Comparison of ENCODE assay signal across 2 cellular contexts in the genomic region with DNA sequence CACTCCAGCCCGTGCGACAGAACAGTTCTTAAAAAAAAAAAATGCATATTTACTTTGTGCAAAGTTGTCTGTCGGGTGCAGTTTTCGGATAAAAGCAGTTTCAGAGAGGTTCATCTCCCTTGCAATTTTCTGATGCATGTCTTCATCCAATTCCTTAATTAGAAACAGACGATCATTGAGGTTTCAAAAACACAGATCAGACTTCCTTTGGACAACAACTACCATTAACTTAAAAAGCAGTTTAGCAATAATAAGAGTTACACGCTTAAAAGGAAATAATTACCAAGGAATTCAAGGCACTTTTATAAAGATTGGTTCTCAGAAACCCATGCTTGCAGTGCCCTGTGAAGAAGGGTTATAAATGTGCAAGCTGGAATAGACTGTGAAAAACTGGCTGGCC.
TF ChIP-seq lines count a peak whose summit lies in the region.

No MANE protein-coding gene starts in this region.

TF ChIP-seq in GM23338, 12 proteins besides CTCF, POLR2A, EP300 and RAD21:
- TF ChIP-seq POLR2AphosphoS5 (IDR thresholded peaks at IDR 0.05; ENCODE audit: low read depth): no peak
- TF ChIP-seq NANOG (IDR thresholded peaks at IDR 0.05; ENCODE audit: borderline replicate concordance): no peak
- no peak for TF ChIP-seq EZH2phosphoT487 (IDR thresholded peaks at IDR 0.05; ENCODE audit: unreplicated experiment)
- TF ChIP-seq ZNF331 (CRISPR knock-in tag; IDR thresholded peaks at IDR 0.05; ENCODE audit: low read depth): no peak
- no peak for TF ChIP-seq ZNF114 (CRISPR knock-in tag; IDR thresholded peaks at IDR 0.05)
- no peak for TF ChIP-seq STAT1 (IDR thresholded peaks at IDR 0.05; ENCODE audit: unreplicated experiment)

TF ChIP-seq in GM12878, 131 proteins besides CTCF, POLR2A, EP300 and RAD21:
- TF ChIP-seq HDAC6 (IDR thresholded peaks at IDR 0.05; ENCODE audit: unreplicated experiment) (no peak), RB1 (IDR thresholded peaks at IDR 0.05; ENCODE audit: borderline replicate concordance) (no peak), NRF1 (conservative IDR thresholded peaks at IDR 0.05; ENCODE audit: low read depth, low read length) (no peak), KLF5 (IDR thresholded peaks at IDR 0.05; ENCODE audit: partially characterized antibody) (no peak), RELA (IDR thresholded peaks at IDR 0.05; ENCODE audit: borderline replicate concordance, partially characterized antibody) (no peak), MYB (IDR thresholded peaks at IDR 0.05; ENCODE audit: borderline replicate concordance, low read depth, low read length) (no peak), FOXM1 (IDR thresholded peaks at IDR 0.05; ENCODE audit: low read depth, low read length) (no peak), NR2C2 (IDR thresholded peaks at IDR 0.05; ENCODE audit: borderline replicate concordance, control insufficient read depth, insufficient read length, low read depth) (no peak), GABPA (IDR thresholded peaks at IDR 0.05; ENCODE audit: low read depth) (no peak)
- TF ChIP-seq, protein P1, sequence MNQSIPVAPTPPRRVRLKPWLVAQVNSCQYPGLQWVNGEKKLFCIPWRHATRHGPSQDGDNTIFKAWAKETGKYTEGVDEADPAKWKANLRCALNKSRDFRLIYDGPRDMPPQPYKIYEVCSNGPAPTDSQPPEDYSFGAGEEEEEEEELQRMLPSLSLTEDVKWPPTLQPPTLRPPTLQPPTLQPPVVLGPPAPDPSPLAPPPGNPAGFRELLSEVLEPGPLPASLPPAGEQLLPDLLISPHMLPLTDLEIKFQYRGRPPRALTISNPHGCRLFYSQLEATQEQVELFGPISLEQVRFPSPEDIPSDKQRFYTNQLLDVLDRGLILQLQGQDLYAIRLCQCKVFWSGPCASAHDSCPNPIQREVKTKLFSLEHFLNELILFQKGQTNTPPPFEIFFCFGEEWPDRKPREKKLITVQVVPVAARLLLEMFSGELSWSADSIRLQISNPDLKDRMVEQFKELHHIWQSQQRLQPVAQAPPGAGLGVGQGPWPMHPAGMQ (IDR thresholded peaks at IDR 0.05; ENCODE audit: borderline replicate concordance): no peak
